Comparison of ENCODE assay signal across 8 cellular contexts in genomic region chr17:75845933-75846700, GRCh38. TPM values are rescaled to one million over a fixed set of nuclear protein-coding genes. Genes with fewer than 3 reads are reported as not detected.
DNase-seq lines count a peak whose midpoint lies in the region; ATAC-seq, FAIRE-seq and TF ChIP-seq lines count a peak whose summit lies in the region.

No MANE protein-coding gene starts in this region.

- TSS peak; percentile 78 for BruUV-seq in MCF 10A (replicated peaks; lab: Mats Ljungman, UMichigan)

- no peak overlapping the region for H3K4me3 Mint-ChIP-seq in MCF 10A (ENCODE audit: unreplicated experiment)

- no peak overlapping the region for H3K27ac Mint-ChIP-seq in MCF 10A (ENCODE audit: low read depth, unreplicated experiment)

- FAIRE-seq in GM12892 (lab: Jason Lieb, UNC): no peak

- TF ChIP-seq CTCF in cardiac muscle cell (IDR thresholded peaks at IDR 0.05; ENCODE audit: low read depth, low read length): no peak
- no peak for TF ChIP-seq CTCF in MCF 10A (IDR thresholded peaks at IDR 0.05; ENCODE audit: unreplicated experiment)
- no peak for TF ChIP-seq CTCF in mucosa of descending colon (IDR thresholded peaks at IDR 0.05)

- intact Hi-C loops in Right ventricle myocardium inferior (cut with DNase I): loop anchor here (1.0 kb wide), 1 partner anchor 67 kb away; a partner anchor contains a TSS
- intact Hi-C loops in MCF 10A (cut with micrococcal nuclease): no loop called here
- intact Hi-C loops in mucosa of descending colon (cut with DNase I, micrococcal nuclease): no loop called here

- H3K9me3 Mint-ChIP-seq in MCF 10A (ENCODE audit: unreplicated experiment): no peaks in the 10 kb centered on the region

- ATAC-seq in Right ventricle myocardium inferior (no peak), mucosa of descending colon (peak; percentile 34), HG03432 (IDR thresholded peaks at IDR 0.05; ENCODE audit: unreplicated experiment) (no peak), GM19324 (IDR thresholded peaks at IDR 0.05; ENCODE audit: low FRiP score, unreplicated experiment) (no peak)

- H3K9me3 ChIP-seq in cardiac muscle cell (ENCODE audit: low read depth) (no peaks in the 10 kb centered on the region), mucosa of descending colon (no peaks in the 10 kb centered on the region)

- 74% methylated on average over 22 of the region's 22 CpGs for WGBS in urinary bladder

- TF ChIP-seq POLR2A in GM12892 (IDR thresholded peaks at IDR 0.05; ENCODE audit: low read depth, low read length): no peak

- no peak for DNase-seq in cardiac muscle cell (ENCODE audit: low read depth in 1 of 2, low spot score in 1 of 2)
- DNase-seq in Right ventricle myocardium inferior (ENCODE audit: missing footprints): no peak
- DNase-seq in MCF 10A (ENCODE audit: unreplicated experiment): no peak
- peak in 2 of 3 donors; percentile 64 to 69 for DNase-seq in mucosa of descending colon
- no peak for DNase-seq in GM12892 (ENCODE audit: insufficient read length)

- H3K4me3 ChIP-seq in cardiac muscle cell (no peak overlapping the region), mucosa of descending colon (no peak overlapping the region), urinary bladder (ENCODE audit: low read depth, low read length) (no peak overlapping the region)

- CTCF ChIA-PET in MCF 10A (lab: Yijun Ruan, JAX): interaction anchor here (0.5 to 1.9 kb wide), 9 partner anchors 14 to 188 kb away, joined by 3 to 8 read pairs (median 4); partner anchors contain the start of genes TRIM65 and UNK

- H3K36me3 ChIP-seq in cardiac muscle cell (peaks cover 20% of the 10 kb centered on the region), mucosa of descending colon (ENCODE audit: low read depth) (peaks cover 2% of the 10 kb centered on the region), urinary bladder (ENCODE audit: insufficient read depth) (peaks cover 12% of the 10 kb centered on the region)

- POLR2A ChIA-PET in MCF 10A (lab: Yijun Ruan, JAX): interaction anchor here (0.8 to 3.4 kb wide), 6 partner anchors 9 to 70 kb away, joined by 3 to 27 read pairs (median 6); partner anchors contain the start of genes TRIM47 and WBP2

- H3K27me3 ChIP-seq in cardiac muscle cell: no peaks in the 10 kb centered on the region

- H3K4me1 ChIP-seq in cardiac muscle cell (ENCODE audit: low read depth) (peaks cover 23% of the 10 kb centered on the region), mucosa of descending colon (ENCODE audit: low read depth) (peaks cover 31% of the 10 kb centered on the region), urinary bladder (ENCODE audit: insufficient read depth) (no peaks in the 10 kb centered on the region)

- peaks cover 14% of the 10 kb centered on the region for H3K4me1 Mint-ChIP-seq in MCF 10A (ENCODE audit: insufficient read depth, unreplicated experiment)

- H3K36me3 Mint-ChIP-seq in MCF 10A (ENCODE audit: insufficient read depth, unreplicated experiment): peaks cover 56% of the 10 kb centered on the region

- H3K27ac ChIP-seq in cardiac muscle cell: peak overlapping the region; percentile 59
- H3K27ac ChIP-seq in urinary bladder (ENCODE audit: low read depth): peak overlapping the region; percentile 28

- no peaks in the 10 kb centered on the region for H3K27me3 Mint-ChIP-seq in MCF 10A (ENCODE audit: insufficient read depth, unreplicated experiment)

RNA-seq across cellular contexts. Expression of gene UNC13D, which starts 1.9 kb away (rescaled TPM):
- 4.6 and 14.8 TPM in 2 replicates for total RNA-seq in cardiac muscle cell
- 10.8 and 24.6 TPM in 2 replicates for polyA plus RNA-seq in cardiac muscle cell
- 10.7 TPM for total RNA-seq in Right ventricle myocardium inferior
- total RNA-seq in MCF 10A (2022): 3.5 and 7.6 TPM in 2 replicates
- total RNA-seq in mucosa of descending colon: 10 to 100 TPM; 18.4 to 40.2 (median 23.0) TPM
- 10.6 TPM for total RNA-seq in urinary bladder
- 13.0 TPM for polyA plus RNA-seq in urinary bladder
- 18.6 TPM for polyA plus RNA-seq in GM12892 (2012; ENCODE audit: missing spikeins)

RNA-seq across cellular contexts. Expression of gene WBP2, which starts 9.0 kb away (rescaled TPM):
- total RNA-seq in cardiac muscle cell: 61.3 and 75.6 TPM in 2 replicates
- 160 and 161 TPM in 2 replicates for polyA plus RNA-seq in cardiac muscle cell
- total RNA-seq in Right ventricle myocardium inferior: 151 TPM
- 55.7 and 97.9 TPM in 2 replicates for total RNA-seq in MCF 10A (2022)
- 100 to 1,000 TPM in 1 of 3 donors, 10 to 100 TPM in 2; 99.1 to 114 (median 99.8) TPM for total RNA-seq in mucosa of descending colon
- total RNA-seq in urinary bladder: 16.2 TPM
- 142 TPM for polyA plus RNA-seq in urinary bladder
- polyA plus RNA-seq in GM12892 (2012; ENCODE audit: missing spikeins): 51.0 TPM

RNA-seq across cellular contexts. Expression of gene TRIM47, which starts 32.3 kb away (rescaled TPM):
- total RNA-seq in cardiac muscle cell: 1.3 and 4.6 TPM in 2 replicates
- 2.2 and 2.9 TPM in 2 replicates for polyA plus RNA-seq in cardiac muscle cell
- 39.4 TPM for total RNA-seq in Right ventricle myocardium inferior
- total RNA-seq in MCF 10A (2022): 23.6 and 25.7 TPM in 2 replicates
- total RNA-seq in mucosa of descending colon: 10 to 100 TPM; 44.5 to 77.4 (median 53.4) TPM
- total RNA-seq in urinary bladder: 28.9 TPM
- 55.8 TPM for polyA plus RNA-seq in urinary bladder
- 1.3 TPM for polyA plus RNA-seq in GM12892 (2012; ENCODE audit: missing spikeins)

RNA-seq across cellular contexts. Expression of gene TRIM65, which starts 50.6 kb away (rescaled TPM):
- total RNA-seq in cardiac muscle cell: 20.2 and 31.5 TPM in 2 replicates
- 14.6 and 16.8 TPM in 2 replicates for polyA plus RNA-seq in cardiac muscle cell
- total RNA-seq in Right ventricle myocardium inferior: 11.3 TPM
- total RNA-seq in MCF 10A (2022): 15.9 and 17.4 TPM in 2 replicates
- 10 to 100 TPM; 13.7 to 23.8 (median 15.4) TPM for total RNA-seq in mucosa of descending colon
- 15.2 TPM for total RNA-seq in urinary bladder
- 21.5 TPM for polyA plus RNA-seq in urinary bladder
- polyA plus RNA-seq in GM12892 (2012; ENCODE audit: missing spikeins): 7.7 TPM

RNA-seq across cellular contexts. Expression of gene MRPL38, which starts 58.6 kb away (rescaled TPM):
- total RNA-seq in cardiac muscle cell: 63.9 and 68.0 TPM in 2 replicates
- polyA plus RNA-seq in cardiac muscle cell: 222 and 227 TPM in 2 replicates
- 115 TPM for total RNA-seq in Right ventricle myocardium inferior
- 97.9 and 111 TPM in 2 replicates for total RNA-seq in MCF 10A (2022)
- total RNA-seq in mucosa of descending colon: 10 to 100 TPM; 87.0 to 98.0 (median 89.4) TPM
- total RNA-seq in urinary bladder: 18.3 TPM
- 61.3 TPM for polyA plus RNA-seq in urinary bladder
- 37.0 TPM for polyA plus RNA-seq in GM12892 (2012; ENCODE audit: missing spikeins)

Comparison
In these comparisons a context has a peak if more than half of its experiments do, and no peak if none do; other contexts are left out.
1. DNase-seq: peak in mucosa of descending colon (2 of 3); none in cardiac muscle cell (0 of 2), Right ventricle myocardium inferior (single experiment), MCF 10A (single experiment) and GM12892 (single experiment).